9 cellular contexts compared by ENCODE assay signal in genomic region chr16:397736-398332, GRCh38. TPM values are rescaled to one million over a fixed set of nuclear protein-coding genes. Genes with fewer than 3 reads are reported as not detected.
DNase-seq lines count a peak whose midpoint lies in the region; ATAC-seq and TF ChIP-seq lines count a peak whose summit lies in the region.
"Had no signal": no experiment of that assay in that cellular context is flagged by ENCODE, and none has a peak within 500 bp of the region (broad histone marks: within the 10 kb centered on the region; RNA-seq: fewer than 3 reads in every experiment).

No MANE protein-coding gene starts in this region.

- ATAC-seq in stimulated activated memory B cell treated with anti-CD40 and anti-IgM and Interleukin-4, amounts not matched to agents 10 μg/mL and 1 μg/mL and 100 μg/mL, for 72 hours = no peak
- no peak for ATAC-seq in HG02852 (IDR thresholded peaks at IDR 0.05; ENCODE audit: unreplicated experiment)
- ATAC-seq: GM12878 had no signal

- POLR2A ChIA-PET in activated CD4-positive, alpha-beta T cell treated with anti-CD3 and anti-CD28 coated beads, Interleukin-2, amount 10 ng/mL, durations not matched to agents 7 days and 5 days (lab: Charles Lee) = no interaction called here

- peak overlapping the region in 3 of 4 donors; percentile 77 to 86 (median 80) for H3K27ac ChIP-seq in Peyer's patch

- H3K9me3 ChIP-seq in Peyer's patch = no peaks in the 10 kb centered on the region

- TF ChIP-seq POLR2A in Peyer's patch (IDR thresholded peaks at IDR 0.05) = no peak

- H3K4me3 Mint-ChIP-seq in activated CD4-positive, alpha-beta T cell treated with anti-CD3 and anti-CD28 coated beads, Interleukin-2, amount 10 ng/mL, durations not matched to agents 7 days and 5 days = peak overlapping the region; percentile 59
- H3K4me3 Mint-ChIP-seq in stimulated activated memory B cell treated with anti-CD40 and anti-IgM and Interleukin-4, amounts not matched to agents 10 μg/mL and 1 μg/mL and 100 μg/mL, for 72 hours = peak overlapping the region; percentile 71

- peaks cover 0 to 30% (median 0%) of the 10 kb centered on the region in 4 donors for H3K4me1 ChIP-seq in Peyer's patch

- no peaks in the 10 kb centered on the region for H3K36me3 Mint-ChIP-seq in activated CD4-positive, alpha-beta T cell treated with anti-CD3 and anti-CD28 coated beads, Interleukin-2, amount 10 ng/mL, durations not matched to agents 7 days and 5 days (ENCODE audit: low read depth)
- no peaks in the 10 kb centered on the region for H3K36me3 Mint-ChIP-seq in stimulated activated memory B cell treated with anti-CD40 and anti-IgM and Interleukin-4, amounts not matched to agents 10 μg/mL and 1 μg/mL and 100 μg/mL, for 72 hours

- CTCF ChIA-PET in activated CD4-positive, alpha-beta T cell treated with anti-CD3 and anti-CD28 coated beads, Interleukin-2, amount 10 ng/mL, durations not matched to agents 7 days and 5 days (lab: Charles Lee) = no interaction called here

- DNase-seq in activated CD4-positive, alpha-beta T cell treated with anti-CD3 and anti-CD28 coated beads, Interleukin-2, amount 10 ng/mL, durations not matched to agents 7 days and 5 days = peak; percentile 36
- no peak for DNase-seq in activated CD4-positive, alpha-beta T cell treated with anti-CD3 and anti-CD28 coated beads, Interleukin-2, amount 50 U/mL, for 1 hour
- DNase-seq in Peyer's patch (peak; percentile 52 to 79 (median 73)), cardiac fibroblast (ENCODE audit: low read depth in 2 of 2) (peak; percentile 62 to 70), kidney epithelial cell (ENCODE audit: low read depth) (no peak)
- no peak for DNase-seq in activated effector memory CD4-positive, alpha-beta T cell treated with Interleukin-2 at 50 U/mL for 16 hours

- H3K36me3 ChIP-seq in Peyer's patch (no peaks in the 10 kb centered on the region), kidney epithelial cell (ENCODE audit: control insufficient read depth, insufficient read depth, low read length) (no peaks in the 10 kb centered on the region)

- H3K27me3 Mint-ChIP-seq in activated CD4-positive, alpha-beta T cell treated with anti-CD3 and anti-CD28 coated beads, Interleukin-2, amount 10 ng/mL, durations not matched to agents 7 days and 5 days = peaks cover 10% of the 10 kb centered on the region
- H3K27me3 Mint-ChIP-seq in stimulated activated memory B cell treated with anti-CD40 and anti-IgM and Interleukin-4, amounts not matched to agents 10 μg/mL and 1 μg/mL and 100 μg/mL, for 72 hours = no peaks in the 10 kb centered on the region

- H3K27me3 ChIP-seq in Peyer's patch (no peaks in the 10 kb centered on the region), kidney epithelial cell (ENCODE audit: control insufficient read depth, insufficient read depth, low read length) (no peaks in the 10 kb centered on the region)

- H3K4me3 ChIP-seq in Peyer's patch (peak overlapping the region in 3 of 4 donors; percentile 4 to 83 (median 82)), cardiac fibroblast (replicated peaks in 1 of 2; ENCODE audit: low read depth in 2 of 2, low read length in 2 of 2) (peak overlapping the region; percentile 24 to 32), kidney epithelial cell (ENCODE audit: low read depth, low read length) (peak overlapping the region; percentile 10)

- peak overlapping the region; percentile 50 for H3K27ac Mint-ChIP-seq in activated CD4-positive, alpha-beta T cell treated with anti-CD3 and anti-CD28 coated beads, Interleukin-2, amount 10 ng/mL, durations not matched to agents 7 days and 5 days
- peak overlapping the region; percentile 61 for H3K27ac Mint-ChIP-seq in stimulated activated memory B cell treated with anti-CD40 and anti-IgM and Interleukin-4, amounts not matched to agents 10 μg/mL and 1 μg/mL and 100 μg/mL, for 72 hours

- H3K4me1 Mint-ChIP-seq in activated CD4-positive, alpha-beta T cell treated with anti-CD3 and anti-CD28 coated beads, Interleukin-2, amount 10 ng/mL, durations not matched to agents 7 days and 5 days = peaks cover 26% of the 10 kb centered on the region
- peaks cover 43% of the 10 kb centered on the region for H3K4me1 Mint-ChIP-seq in stimulated activated memory B cell treated with anti-CD40 and anti-IgM and Interleukin-4, amounts not matched to agents 10 μg/mL and 1 μg/mL and 100 μg/mL, for 72 hours

- no peaks in the 10 kb centered on the region for H3K9me3 Mint-ChIP-seq in activated CD4-positive, alpha-beta T cell treated with anti-CD3 and anti-CD28 coated beads, Interleukin-2, amount 10 ng/mL, durations not matched to agents 7 days and 5 days
- H3K9me3 Mint-ChIP-seq in stimulated activated memory B cell treated with anti-CD40 and anti-IgM and Interleukin-4, amounts not matched to agents 10 μg/mL and 1 μg/mL and 100 μg/mL, for 72 hours = no peaks in the 10 kb centered on the region

- peak in 4 of 6 experiments; percentile 30 to 55 (median 48) for TF ChIP-seq CTCF in Peyer's patch (IDR thresholded peaks at IDR 0.05)
- peak; percentile 62 for TF ChIP-seq CTCF in cardiac fibroblast (IDR thresholded peaks at IDR 0.05; ENCODE audit: low read depth, low read length)
- peak; percentile 40 for TF ChIP-seq CTCF in kidney epithelial cell (IDR thresholded peaks at IDR 0.05; ENCODE audit: insufficient read depth, low read length, poor library complexity, severe bottlenecking)

RNA-seq across cellular contexts. Expression of gene NME4, which starts 0.8 kb away (rescaled TPM):
- total RNA-seq in activated CD4-positive, alpha-beta T cell treated with anti-CD3 and anti-CD28 coated beads, Interleukin-2, amount 10 ng/mL, durations not matched to agents 7 days and 5 days = 10 to 100 TPM; 27.0 to 30.9 TPM
- 10 to 100 TPM in 3 of 4 donors, 1 to 10 TPM in 1; 9.6 to 65.2 (median 29.5) TPM for total RNA-seq in Peyer's patch
- 97.2 and 126 TPM in 2 replicates for total RNA-seq in kidney epithelial cell

RNA-seq across cellular contexts. Expression of gene DECR2, which starts 3.9 kb away (rescaled TPM):
- total RNA-seq in activated CD4-positive, alpha-beta T cell treated with anti-CD3 and anti-CD28 coated beads, Interleukin-2, amount 10 ng/mL, durations not matched to agents 7 days and 5 days = 1 to 10 TPM; 5.3 to 6.9 TPM
- total RNA-seq in Peyer's patch (100 to 1,000 TPM in 2 of 4 donors, 10 to 100 TPM in 2; 32.2 to 154 (median 105) TPM), kidney epithelial cell (15.1 and 27.0 TPM in 2 replicates)

RNA-seq across cellular contexts. Expression of gene PGAP6, which starts 16.1 kb away (rescaled TPM):
- total RNA-seq in activated CD4-positive, alpha-beta T cell treated with anti-CD3 and anti-CD28 coated beads, Interleukin-2, amount 10 ng/mL, durations not matched to agents 7 days and 5 days = 10 to 100 TPM; 85.2 to 99.2 TPM
- total RNA-seq in Peyer's patch = 100 to 1,000 TPM; 130 to 211 (median 166) TPM
- 114 and 160 TPM in 2 replicates for total RNA-seq in kidney epithelial cell

RNA-seq across cellular contexts. Expression of gene MRPL28, which starts 27.5 kb away (rescaled TPM):
- 10 to 100 TPM; 78.4 to 80.0 TPM for total RNA-seq in activated CD4-positive, alpha-beta T cell treated with anti-CD3 and anti-CD28 coated beads, Interleukin-2, amount 10 ng/mL, durations not matched to agents 7 days and 5 days
- total RNA-seq in Peyer's patch (10 to 100 TPM; 58.3 to 73.4 (median 61.3) TPM), kidney epithelial cell (107 and 137 TPM in 2 replicates)

RNA-seq across cellular contexts. Expression of gene RAB11FIP3, which starts 27.6 kb away (rescaled TPM):
- 10 to 100 TPM; 22.7 to 26.0 TPM for total RNA-seq in activated CD4-positive, alpha-beta T cell treated with anti-CD3 and anti-CD28 coated beads, Interleukin-2, amount 10 ng/mL, durations not matched to agents 7 days and 5 days
- total RNA-seq in Peyer's patch (100 to 1,000 TPM in 2 of 4 donors, 10 to 100 TPM in 2; 55.5 to 136 (median 106) TPM), kidney epithelial cell (34.5 and 36.2 TPM in 2 replicates)

Comparison
In these comparisons a context has a peak if more than half of its experiments do, and no peak if none do; other contexts are left out.
1. DNase-seq: peak in activated CD4-positive, alpha-beta T cell treated with anti-CD3 and anti-CD28 coated beads, Interleukin-2, amount 10 ng/mL, durations not matched to agents 7 days and 5 days (single experiment), Peyer's patch (3 of 3) and cardiac fibroblast (2 of 2); none in activated CD4-positive, alpha-beta T cell treated with anti-CD3 and anti-CD28 coated beads, Interleukin-2, amount 50 U/mL, for 1 hour (single experiment), kidney epithelial cell (single experiment) and activated effector memory CD4-positive, alpha-beta T cell treated with Interleukin-2 at 50 U/mL for 16 hours (single experiment).
2. H3K4me3 ChIP-seq: peak in every context shown above with its lines; median percentile 82 in Peyer's patch; 28 in cardiac fibroblast; 10 in kidney epithelial cell.
3. Peak in every context shown above with its lines, with median percentiles within 50 percentile points of each other: CTCF ChIP-seq.